Comparison of ENCODE assay signal across 9 cellular contexts in genomic region chr15:84992157-84992940, GRCh38. TPM values are rescaled to one million over a fixed set of nuclear protein-coding genes. Genes with fewer than 3 reads are reported as not detected.
DNase-seq lines count a peak whose midpoint lies in the region; ATAC-seq and TF ChIP-seq lines count a peak whose summit lies in the region.
"Had no signal": no experiment of that assay in that cellular context is flagged by ENCODE, and none has a peak within 500 bp of the region (broad histone marks: within the 10 kb centered on the region; RNA-seq: fewer than 3 reads in every experiment).

No MANE protein-coding gene starts in this region.

- CTCF ChIA-PET in activated B cell treated with CpG ODN at 0.5 μM for 24 hours (lab: Charles Lee), result interaction anchor here (1.4 kb wide), 1 partner anchor 11 kb away, joined by 4 read pairs; no protein-coding TSS in a partner anchor

- H3K4me3 Mint-ChIP-seq in HFFc6, result peak overlapping the region; percentile 68
- H3K4me3 Mint-ChIP-seq in activated B cell treated with CpG ODN at 0.5 μM for 24 hours, result no peak overlapping the region

- intact Hi-C loops in activated B cell treated with CpG ODN at 0.5 μM for 24 hours (cut with micrococcal nuclease), result no loop called here

- POLR2A ChIA-PET in activated B cell treated with CpG ODN at 0.5 μM for 24 hours (lab: Charles Lee), result interaction anchor here (0.6 to 2.6 kb wide), 3 partner anchors 9 to 13 kb away, joined by 3 to 19 read pairs (median 12); partner anchors contain the start of gene PDE8A

- H3K9me3 Mint-ChIP-seq in HFFc6 (no peaks in the 10 kb centered on the region), activated B cell treated with CpG ODN at 0.5 μM for 24 hours (no peaks in the 10 kb centered on the region)

- in situ Hi-C loops in GM13976 (cut with MboI; ENCODE audit: low sequenced_read_pairs, unreplicated experiment), result no loop called here

- H3K36me3 Mint-ChIP-seq in HFFc6 (ENCODE audit: low read depth) (no peaks in the 10 kb centered on the region), activated B cell treated with CpG ODN at 0.5 μM for 24 hours (ENCODE audit: low read depth) (no peaks in the 10 kb centered on the region)

- TF ChIP-seq CTCF in HFFc6 (IDR thresholded peaks at IDR 0.05), result no peak
- no peak for TF ChIP-seq CTCF in activated B cell treated with CpG ODN at 0.5 μM for 24 hours (IDR thresholded peaks at IDR 0.05)
- no peak for TF ChIP-seq CTCF in fibroblast of pulmonary artery (IDR thresholded peaks at IDR 0.05; ENCODE audit: low read length, missing control alignments)
- TF ChIP-seq CTCF in GM13976 (IDR thresholded peaks at IDR 0.05; ENCODE audit: borderline replicate concordance, control extremely low read depth, extremely low read depth, insufficient read depth, missing control alignments), result no peak

- H3K27me3 Mint-ChIP-seq in HFFc6 (ENCODE audit: insufficient read depth) (no peaks in the 10 kb centered on the region; the same call in 1 of the 2 replicates), activated B cell treated with CpG ODN at 0.5 μM for 24 hours (no peaks in the 10 kb centered on the region)

- peak overlapping the region; percentile 80 for H3K27ac Mint-ChIP-seq in HFFc6
- H3K27ac Mint-ChIP-seq in activated B cell treated with CpG ODN at 0.5 μM for 24 hours, result peak overlapping the region; percentile 60

- peak; percentile 71 for DNase-seq in HFFc6
- no peak for DNase-seq in activated B cell treated with CpG ODN at 0.5 μM for 24 hours
- peak; percentile 71 for DNase-seq in fibroblast of pulmonary artery (ENCODE audit: low read depth)
- DNase-seq in stimulated activated CD4-positive, alpha-beta T cell treated with anti-CD3 and anti-CD28 coated beads, TNF-alpha, amount 100 ng/mL, for 48 hours (ENCODE audit: low read depth in 3 of 3), result peak in 2 of 3 donors; percentile 30 to 32
- DNase-seq in GM13976 (ENCODE audit: low spot score), result no peak
- DNase-seq in hypothalamus (lab: John Stamatoyannopoulos, UW), result no peak
- no peak for DNase-seq in inferior parietal cortex (ENCODE audit: extremely low spot score)

- no peak overlapping the region for H3K4me3 ChIP-seq in fibroblast of pulmonary artery (replicated peaks; ENCODE audit: low read depth, low read length)
- H3K4me3 ChIP-seq: skin epidermis had no signal

- ATAC-seq in activated B cell treated with CpG ODN at 0.5 μM for 24 hours (ENCODE audit: low read depth) (peak; percentile 33), GM19455 (IDR thresholded peaks at IDR 0.05; ENCODE audit: unreplicated experiment) (no peak)

- H3K4me1 Mint-ChIP-seq in HFFc6 (ENCODE audit: low read depth) (peaks cover 55% of the 10 kb centered on the region), activated B cell treated with CpG ODN at 0.5 μM for 24 hours (peaks cover 48% of the 10 kb centered on the region)

RNA-seq across cellular contexts. Expression of gene PDE8A, which starts 10.7 kb away (rescaled TPM):
- total RNA-seq in HFFc6 (2021; fragmentation: NEBNext Ultra II Directional; extraction: Animal tissue kit (Norgen Biotek cat#: 25700)), result 10 to 100 TPM; 14.3 to 18.6 (median 16.6) TPM
- 25.1 and 32.3 TPM in 2 replicates for total RNA-seq in activated B cell treated with CpG ODN at 0.5 μM for 24 hours

Comparison
In these comparisons a context has a peak if more than half of its experiments do, and no peak if none do; other contexts are left out.
1. DNase-seq: peak in HFFc6 (single experiment), fibroblast of pulmonary artery (single experiment) and stimulated activated CD4-positive, alpha-beta T cell treated with anti-CD3 and anti-CD28 coated beads, TNF-alpha, amount 100 ng/mL, for 48 hours (2 of 3); none in activated B cell treated with CpG ODN at 0.5 μM for 24 hours (single experiment), GM13976 (single experiment), hypothalamus (0 of 51) and inferior parietal cortex (single experiment).